8 cellular contexts compared by ENCODE assay signal in genomic region chr2:166384774-166385173, GRCh38. TPM values are rescaled to one million over a fixed set of nuclear protein-coding genes. Genes with fewer than 3 reads are reported as not detected.
A peak's percentile ranks its signal among the peaks of the same experiment; 100 is the strongest.
DNase-seq lines count a peak whose midpoint lies in the region; ATAC-seq, FAIRE-seq and TF ChIP-seq lines count a peak whose summit lies in the region.

No MANE protein-coding gene starts in this region.

- H3K27me3 Mint-ChIP-seq in WTC11 (ENCODE audit: low read depth), result no peaks in the 10 kb centered on the region
- no peaks in the 10 kb centered on the region for H3K27me3 Mint-ChIP-seq in activated T-cell treated with anti-CD3 and anti-CD28 coated beads, Interleukin-2, amount 50 U/mL, for 72 hours (ENCODE audit: low read depth)

- H3K36me3 ChIP-seq in BJ (ENCODE audit: control insufficient read depth, insufficient read depth, low read length) (no peaks in the 10 kb centered on the region), liver (ENCODE audit: control insufficient read depth in 4 of 4, insufficient read depth in 3 of 4, low read depth in 1 of 4, low read length in 3 of 4) (no peaks in the 10 kb centered on the region)

- no peaks in the 10 kb centered on the region for H3K9me3 ChIP-seq in liver (ENCODE audit: control insufficient read depth in 4 of 4, low read length in 3 of 4)

- no peak for ATAC-seq in WTC11
- no peak for ATAC-seq in activated T-cell treated with anti-CD3 and anti-CD28 coated beads, Interleukin-2, amount 50 U/mL, for 72 hours (replicated peaks in 1 of 2)
- ATAC-seq in GM19455 (IDR thresholded peaks at IDR 0.05; ENCODE audit: unreplicated experiment), result no peak
- no peak for ATAC-seq in HG02759 (IDR thresholded peaks at IDR 0.05; ENCODE audit: unreplicated experiment)

- H3K4me3 ChIP-seq in BJ (ENCODE audit: low read depth, low read length) (no peak overlapping the region), liver (ENCODE audit: low read depth in 1 of 3, low read length in 3 of 3) (peak overlapping the region; percentile 27 to 32 (median 29))

- TF ChIP-seq RAD21 in liver (IDR thresholded peaks at IDR 0.05), result peak; percentile 71 to 75

- no peak overlapping the region for H3K27ac Mint-ChIP-seq in WTC11
- H3K27ac Mint-ChIP-seq in activated T-cell treated with anti-CD3 and anti-CD28 coated beads, Interleukin-2, amount 50 U/mL, for 72 hours, result no peak overlapping the region

- H3K27ac ChIP-seq in liver (ENCODE audit: low read depth in 1 of 2, low read length in 2 of 2), result no peak overlapping the region

- POLR2A ChIA-PET in BJ (lab: Charles Lee) (no interaction called here), WTC11 (lab: Charles Lee) (no interaction called here)

- no peak for DNase-seq in BJ (ENCODE audit: low read depth)
- peak; percentile 31 for DNase-seq in HCEC 1CT
- no peak for DNase-seq in WTC11 (ENCODE audit: low spot score)
- DNase-seq in activated T-cell treated with anti-CD3 and anti-CD28 coated beads, Interleukin-2, amount 50 U/mL, for 72 hours, result no peak
- no peak for DNase-seq in GM19239 (ENCODE audit: insufficient read length, low spot score)

- H3K4me1 ChIP-seq in liver (ENCODE audit: control insufficient read depth in 4 of 4, insufficient read depth in 4 of 4, low read length in 3 of 4), result peaks cover 0 to 4% (median 0%) of the 10 kb centered on the region in 4 donors

- no peak overlapping the region for H3K9ac ChIP-seq in liver (ENCODE audit: low read depth in 1 of 2, low read length in 2 of 2)

- 51% methylated on average over 8 of the region's 8 CpGs for WGBS in liver

- no peak overlapping the region for H3K4me3 Mint-ChIP-seq in WTC11
- H3K4me3 Mint-ChIP-seq in activated T-cell treated with anti-CD3 and anti-CD28 coated beads, Interleukin-2, amount 50 U/mL, for 72 hours, result no peak overlapping the region

- H3K27me3 ChIP-seq in BJ (ENCODE audit: control insufficient read depth, insufficient read depth, low read length), result no peaks in the 10 kb centered on the region
- no peaks in the 10 kb centered on the region for H3K27me3 ChIP-seq in liver (ENCODE audit: control insufficient read depth in 4 of 4, insufficient read depth in 4 of 4, low read length in 3 of 4)

- H3K36me3 Mint-ChIP-seq in WTC11, result no peaks in the 10 kb centered on the region
- H3K36me3 Mint-ChIP-seq in activated T-cell treated with anti-CD3 and anti-CD28 coated beads, Interleukin-2, amount 50 U/mL, for 72 hours (ENCODE audit: insufficient read depth in 2 of 2), result no peaks in the 10 kb centered on the region

- no peaks in the 10 kb centered on the region for H3K4me1 Mint-ChIP-seq in WTC11
- no peaks in the 10 kb centered on the region for H3K4me1 Mint-ChIP-seq in activated T-cell treated with anti-CD3 and anti-CD28 coated beads, Interleukin-2, amount 50 U/mL, for 72 hours (ENCODE audit: low read depth)

- peak; percentile 39 for TF ChIP-seq CTCF in BJ (IDR thresholded peaks at IDR 0.05; ENCODE audit: insufficient read depth, low read depth, low read length)
- TF ChIP-seq CTCF in WTC11 (IDR thresholded peaks at IDR 0.05), result 0 out of 2 replicates have a peak, but pooled peaks have one; percentile 19
- peak; percentile 41 for TF ChIP-seq CTCF in liver (IDR thresholded peaks at IDR 0.05; ENCODE audit: low read depth, low read length, missing input control)

- no peak for FAIRE-seq in GM19239 (lab: Jason Lieb, UNC)

- no peaks in the 10 kb centered on the region for H3K9me3 Mint-ChIP-seq in WTC11
- no peaks in the 10 kb centered on the region for H3K9me3 Mint-ChIP-seq in activated T-cell treated with anti-CD3 and anti-CD28 coated beads, Interleukin-2, amount 50 U/mL, for 72 hours

- CTCF ChIA-PET in BJ (lab: Yijun Ruan, JAX) (interaction anchor here (0.7 to 3.8 kb wide), 10 partner anchors 9 to 211 kb away, joined by 3 to 33 read pairs (median 6); partner anchors contain the start of gene SCN9A), WTC11 (lab: Charles Lee) (interaction anchor here (0.7 to 2.7 kb wide), 2 partner anchors 9 to 24 kb away, joined by 3 to 10 read pairs; partner anchors contain the start of gene SCN9A)

TF ChIP-seq in WTC11, 78 proteins besides CTCF, POLR2A, EP300 and RAD21 (continues in another document):
- TF ChIP-seq IRF1 (CRISPR knock-in tag; IDR thresholded peaks at IDR 0.05), result no peak
- no peak for TF ChIP-seq ARID4B (CRISPR knock-in tag; IDR thresholded peaks at IDR 0.05; ENCODE audit: borderline replicate concordance)
- TF ChIP-seq NFATC4 (CRISPR knock-in tag; IDR thresholded peaks at IDR 0.05), result no peak

TF ChIP-seq in liver, 16 proteins besides CTCF, POLR2A, EP300 and RAD21:
- TF ChIP-seq YY1 (IDR thresholded peaks at IDR 0.05) (no peak), EGR1 (IDR thresholded peaks at IDR 0.05; ENCODE audit: low read depth in 2 of 2) (no peak), JUND (IDR thresholded peaks at IDR 0.05) (no peak), ATF3 (IDR thresholded peaks at IDR 0.05) (no peak), FOXA1 (IDR thresholded peaks at IDR 0.05) (no peak), FOXA2 (IDR thresholded peaks at IDR 0.05) (no peak), HNF4A (conservative IDR thresholded peaks at IDR 0.05) (no peak), HNF4G (IDR thresholded peaks at IDR 0.05) (no peak), SP1 (IDR thresholded peaks at IDR 0.05) (no peak), ZBTB33 (IDR thresholded peaks at IDR 0.05) (no peak), GABPA (IDR thresholded peaks at IDR 0.05 in 1 of 2, conservative IDR thresholded peaks at IDR 0.05 in 1 of 2) (no peak), RXRA (IDR thresholded peaks at IDR 0.05) (no peak), TAF1 (conservative IDR thresholded peaks at IDR 0.05) (no peak), NR2F2 (IDR thresholded peaks at IDR 0.05) (no peak), REST (IDR thresholded peaks at IDR 0.05) (no peak), MAX (IDR thresholded peaks at IDR 0.05) (no peak)

RNA-seq across cellular contexts. Expression of gene SCN9A, which starts 9.0 kb away (rescaled TPM):
- polyA plus RNA-seq in BJ (2011; rRNA removed) (19.4 and 38.8 TPM in 2 replicates), liver (1 to 10 TPM; 1.2 to 9.4 TPM)
- polyA minus RNA-seq in BJ (2011; rRNA and poly(A)+ RNA removed), result 74.4 and 90.4 TPM in 2 replicates
- total RNA-seq in WTC11 (2021) (7.3 to 9.8 TPM (median 8.2 TPM) in 3 replicates), liver (10 to 100 TPM in 1 of 2 donors, 1 to 10 TPM in 1; 9.1 to 10.1 TPM)
- under 1 TPM; 0.12 to 0.38 TPM for total RNA-seq in activated T-cell treated with anti-CD3 and anti-CD28 coated beads, Interleukin-2, amount 50 U/mL, for 72 hours
